ENCODE assay signal across 1 cellular context in the genomic region with DNA sequence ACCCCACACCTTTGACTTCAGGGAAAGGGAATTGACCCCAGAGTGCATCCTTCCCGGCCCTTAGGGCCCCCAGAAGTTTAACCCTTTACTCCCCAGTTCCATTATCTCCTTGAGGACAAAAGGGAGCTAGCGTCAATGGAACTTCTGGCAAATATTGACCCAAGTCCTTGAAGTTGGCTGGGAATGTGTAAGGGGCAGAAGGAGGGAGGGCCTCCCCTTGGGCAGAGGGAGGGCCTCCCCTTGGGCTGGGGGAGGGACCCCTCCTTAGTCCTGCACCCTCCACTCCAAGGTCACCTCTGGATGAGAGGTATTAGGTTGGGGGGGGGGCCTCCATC.
TF ChIP-seq lines count a peak whose summit lies in the region.

No MANE protein-coding gene starts in this region.

TF ChIP-seq in GM23338, 12 proteins besides CTCF, POLR2A, EP300 and RAD21:
- TF ChIP-seq POLR2AphosphoS5 (IDR thresholded peaks at IDR 0.05; ENCODE audit: low read depth) = no peak
- TF ChIP-seq, protein P1, sequence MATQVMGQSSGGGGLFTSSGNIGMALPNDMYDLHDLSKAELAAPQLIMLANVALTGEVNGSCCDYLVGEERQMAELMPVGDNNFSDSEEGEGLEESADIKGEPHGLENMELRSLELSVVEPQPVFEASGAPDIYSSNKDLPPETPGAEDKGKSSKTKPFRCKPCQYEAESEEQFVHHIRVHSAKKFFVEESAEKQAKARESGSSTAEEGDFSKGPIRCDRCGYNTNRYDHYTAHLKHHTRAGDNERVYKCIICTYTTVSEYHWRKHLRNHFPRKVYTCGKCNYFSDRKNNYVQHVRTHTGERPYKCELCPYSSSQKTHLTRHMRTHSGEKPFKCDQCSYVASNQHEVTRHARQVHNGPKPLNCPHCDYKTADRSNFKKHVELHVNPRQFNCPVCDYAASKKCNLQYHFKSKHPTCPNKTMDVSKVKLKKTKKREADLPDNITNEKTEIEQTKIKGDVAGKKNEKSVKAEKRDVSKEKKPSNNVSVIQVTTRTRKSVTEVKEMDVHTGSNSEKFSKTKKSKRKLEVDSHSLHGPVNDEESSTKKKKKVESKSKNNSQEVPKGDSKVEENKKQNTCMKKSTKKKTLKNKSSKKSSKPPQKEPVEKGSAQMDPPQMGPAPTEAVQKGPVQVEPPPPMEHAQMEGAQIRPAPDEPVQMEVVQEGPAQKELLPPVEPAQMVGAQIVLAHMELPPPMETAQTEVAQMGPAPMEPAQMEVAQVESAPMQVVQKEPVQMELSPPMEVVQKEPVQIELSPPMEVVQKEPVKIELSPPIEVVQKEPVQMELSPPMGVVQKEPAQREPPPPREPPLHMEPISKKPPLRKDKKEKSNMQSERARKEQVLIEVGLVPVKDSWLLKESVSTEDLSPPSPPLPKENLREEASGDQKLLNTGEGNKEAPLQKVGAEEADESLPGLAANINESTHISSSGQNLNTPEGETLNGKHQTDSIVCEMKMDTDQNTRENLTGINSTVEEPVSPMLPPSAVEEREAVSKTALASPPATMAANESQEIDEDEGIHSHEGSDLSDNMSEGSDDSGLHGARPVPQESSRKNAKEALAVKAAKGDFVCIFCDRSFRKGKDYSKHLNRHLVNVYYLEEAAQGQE (IDR thresholded peaks at IDR 0.05; ENCODE audit: unreplicated experiment) = no peak
- TF ChIP-seq NANOG (IDR thresholded peaks at IDR 0.05; ENCODE audit: borderline replicate concordance) = no peak
- TF ChIP-seq ZNF114 (CRISPR knock-in tag; IDR thresholded peaks at IDR 0.05) = no peak
- TF ChIP-seq, protein P2, sequence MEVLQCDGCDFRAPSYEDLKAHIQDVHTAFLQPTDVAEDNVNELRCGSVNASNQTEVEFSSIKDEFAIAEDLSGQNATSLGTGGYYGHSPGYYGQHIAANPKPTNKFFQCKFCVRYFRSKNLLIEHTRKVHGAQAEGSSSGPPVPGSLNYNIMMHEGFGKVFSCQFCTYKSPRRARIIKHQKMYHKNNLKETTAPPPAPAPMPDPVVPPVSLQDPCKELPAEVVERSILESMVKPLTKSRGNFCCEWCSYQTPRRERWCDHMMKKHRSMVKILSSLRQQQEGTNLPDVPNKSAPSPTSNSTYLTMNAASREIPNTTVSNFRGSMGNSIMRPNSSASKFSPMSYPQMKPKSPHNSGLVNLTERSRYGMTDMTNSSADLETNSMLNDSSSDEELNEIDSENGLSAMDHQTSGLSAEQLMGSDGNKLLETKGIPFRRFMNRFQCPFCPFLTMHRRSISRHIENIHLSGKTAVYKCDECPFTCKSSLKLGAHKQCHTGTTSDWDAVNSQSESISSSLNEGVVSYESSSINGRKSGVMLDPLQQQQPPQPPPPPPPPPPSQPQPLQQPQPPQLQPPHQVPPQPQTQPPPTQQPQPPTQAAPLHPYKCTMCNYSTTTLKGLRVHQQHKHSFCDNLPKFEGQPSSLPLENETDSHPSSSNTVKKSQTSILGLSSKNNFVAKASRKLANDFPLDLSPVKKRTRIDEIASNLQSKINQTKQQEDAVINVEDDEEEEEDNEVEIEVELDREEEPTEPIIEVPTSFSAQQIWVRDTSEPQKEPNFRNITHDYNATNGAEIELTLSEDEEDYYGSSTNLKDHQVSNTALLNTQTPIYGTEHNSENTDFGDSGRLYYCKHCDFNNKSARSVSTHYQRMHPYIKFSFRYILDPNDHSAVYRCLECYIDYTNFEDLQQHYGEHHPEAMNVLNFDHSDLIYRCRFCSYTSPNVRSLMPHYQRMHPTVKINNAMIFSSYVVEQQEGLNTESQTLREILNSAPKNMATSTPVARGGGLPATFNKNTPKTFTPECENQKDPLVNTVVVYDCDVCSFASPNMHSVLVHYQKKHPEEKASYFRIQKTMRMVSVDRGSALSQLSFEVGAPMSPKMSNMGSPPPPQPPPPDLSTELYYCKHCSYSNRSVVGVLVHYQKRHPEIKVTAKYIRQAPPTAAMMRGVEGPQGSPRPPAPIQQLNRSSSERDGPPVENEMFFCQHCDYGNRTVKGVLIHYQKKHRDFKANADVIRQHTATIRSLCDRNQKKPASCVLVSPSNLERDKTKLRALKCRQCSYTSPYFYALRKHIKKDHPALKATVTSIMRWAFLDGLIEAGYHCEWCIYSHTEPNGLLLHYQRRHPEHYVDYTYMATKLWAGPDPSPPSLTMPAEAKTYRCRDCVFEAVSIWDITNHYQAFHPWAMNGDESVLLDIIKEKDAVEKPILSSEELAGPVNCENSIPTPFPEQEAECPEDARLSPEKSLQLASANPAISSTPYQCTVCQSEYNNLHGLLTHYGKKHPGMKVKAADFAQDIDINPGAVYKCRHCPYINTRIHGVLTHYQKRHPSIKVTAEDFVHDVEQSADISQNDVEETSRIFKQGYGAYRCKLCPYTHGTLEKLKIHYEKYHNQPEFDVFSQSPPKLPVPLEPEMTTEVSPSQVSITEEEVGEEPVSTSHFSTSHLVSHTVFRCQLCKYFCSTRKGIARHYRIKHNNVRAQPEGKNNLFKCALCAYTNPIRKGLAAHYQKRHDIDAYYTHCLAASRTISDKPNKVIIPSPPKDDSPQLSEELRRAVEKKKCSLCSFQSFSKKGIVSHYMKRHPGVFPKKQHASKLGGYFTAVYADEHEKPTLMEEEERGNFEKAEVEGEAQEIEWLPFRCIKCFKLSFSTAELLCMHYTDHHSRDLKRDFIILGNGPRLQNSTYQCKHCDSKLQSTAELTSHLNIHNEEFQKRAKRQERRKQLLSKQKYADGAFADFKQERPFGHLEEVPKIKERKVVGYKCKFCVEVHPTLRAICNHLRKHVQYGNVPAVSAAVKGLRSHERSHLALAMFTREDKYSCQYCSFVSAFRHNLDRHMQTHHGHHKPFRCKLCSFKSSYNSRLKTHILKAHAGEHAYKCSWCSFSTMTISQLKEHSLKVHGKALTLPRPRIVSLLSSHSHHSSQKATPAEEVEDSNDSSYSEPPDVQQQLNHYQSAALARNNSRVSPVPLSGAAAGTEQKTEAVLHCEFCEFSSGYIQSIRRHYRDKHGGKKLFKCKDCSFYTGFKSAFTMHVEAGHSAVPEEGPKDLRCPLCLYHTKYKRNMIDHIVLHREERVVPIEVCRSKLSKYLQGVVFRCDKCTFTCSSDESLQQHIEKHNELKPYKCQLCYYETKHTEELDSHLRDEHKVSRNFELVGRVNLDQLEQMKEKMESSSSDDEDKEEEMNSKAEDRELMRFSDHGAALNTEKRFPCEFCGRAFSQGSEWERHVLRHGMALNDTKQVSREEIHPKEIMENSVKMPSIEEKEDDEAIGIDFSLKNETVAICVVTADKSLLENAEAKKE (CRISPR knock-in tag; IDR thresholded peaks at IDR 0.05) = no peak
